In the genomic region with DNA sequence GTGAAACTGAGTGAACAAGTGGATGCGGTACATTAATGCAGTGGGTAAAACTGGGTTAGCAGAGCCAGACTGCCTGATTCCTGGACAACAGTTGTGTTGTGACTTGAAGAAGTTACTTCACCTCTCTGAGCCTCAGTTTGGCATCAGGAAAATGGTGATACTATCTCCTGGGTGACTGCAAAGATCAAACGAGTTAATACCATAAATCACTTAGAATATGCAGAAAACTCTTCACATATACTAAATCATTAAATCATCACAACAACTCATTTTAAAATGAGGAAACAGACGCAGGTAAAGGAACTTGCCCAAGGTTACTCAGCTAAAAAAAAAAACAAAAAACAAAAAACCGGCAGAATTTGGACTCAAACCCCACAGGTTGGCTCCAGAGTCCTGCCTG, we compare ENCODE assay signal across 8 cellular contexts. TPM values are rescaled to one million over a fixed set of nuclear protein-coding genes. Genes with fewer than 3 reads are reported as not detected.
A peak's percentile ranks its signal among the peaks of the same experiment; 100 is the strongest.
DNase-seq lines count a peak whose midpoint lies in the region; ATAC-seq, FAIRE-seq and TF ChIP-seq lines count a peak whose summit lies in the region.

No MANE protein-coding gene starts in this region.

- no peaks in the 10 kb centered on the region for H3K36me3 ChIP-seq in CD8-positive, alpha-beta T cell (ENCODE audit: insufficient read depth, low read length)
- H3K36me3 ChIP-seq in OCI-LY1 (ENCODE audit: insufficient read depth, low read length) (no peaks in the 10 kb centered on the region; the same call in 1 of the 2 replicates), endothelial cell of umbilical vein (ENCODE audit: control insufficient read depth in 2 of 2, extremely low read depth in 1 of 2, insufficient read depth in 2 of 2, low read length in 2 of 2) (peaks cover 0 to 2% of the 10 kb centered on the region in 2 experiments), osteoblast (ENCODE audit: insufficient read depth, low read length) (no peaks in the 10 kb centered on the region)

- H2AFZ ChIP-seq in OCI-LY1 (ENCODE audit: low read length) (no peak overlapping the region), endothelial cell of umbilical vein (ENCODE audit: low read depth, low read length) (peak overlapping the region; percentile 87), osteoblast (ENCODE audit: low read length) (no peak overlapping the region)

- DNase-seq in CD8-positive, alpha-beta T cell: no peak
- DNase-seq in endothelial cell of umbilical vein (ENCODE audit: low read depth, low spot score): no peak
- no peak for DNase-seq in osteoblast (ENCODE audit: insufficient read length, low spot score, missing footprints)
- no peak for DNase-seq in NCI-H2107 (lab: John Stamatoyannopoulos, UW)
- no peak for DNase-seq in NCI-H345 (lab: John Stamatoyannopoulos, UW)
- DNase-seq in OCI-M2 (lab: John Stamatoyannopoulos, UW; ENCODE audit: unreplicated experiment): no peak
- no peak for DNase-seq in activated CD4-positive, alpha-beta T cell treated with anti-CD3 and anti-CD28 coated beads, Interleukin-2, amount 50 U/mL, for 4 hours

- intact Hi-C loops in CD8-positive, alpha-beta T cell (cut with DNase I, micrococcal nuclease): loop anchor here (1.0 to 2.0 kb wide), 5 partner anchors 13 to 775 kb away; a partner anchor contains a TSS
- intact Hi-C loops in endothelial cell of umbilical vein (cut with micrococcal nuclease): loop anchor here (1.0 to 2.0 kb wide), 2 partner anchors 41 to 71 kb away; no protein-coding TSS in a partner anchor

- peaks cover 16% of the 10 kb centered on the region for H3K4me1 ChIP-seq in CD8-positive, alpha-beta T cell (ENCODE audit: insufficient read depth, low read length)
- H3K4me1 ChIP-seq in OCI-LY1 (ENCODE audit: insufficient read depth, low read length, severe bottlenecking) (peaks cover 13% of the 10 kb centered on the region), endothelial cell of umbilical vein (ENCODE audit: control insufficient read depth, extremely low read depth, insufficient read depth, low read length) (peaks cover 16% of the 10 kb centered on the region), osteoblast (ENCODE audit: insufficient read depth, low read length) (peaks cover 28% of the 10 kb centered on the region)

- H3K4me3 Mint-ChIP-seq in CD8-positive, alpha-beta T cell: peak overlapping the region; percentile 94

- peaks cover 21% of the 10 kb centered on the region for H3K36me3 Mint-ChIP-seq in CD8-positive, alpha-beta T cell

- no peak for ATAC-seq in CD8-positive, alpha-beta T cell

- H3K27me3 ChIP-seq in CD8-positive, alpha-beta T cell (ENCODE audit: insufficient read depth, low read length): no peaks in the 10 kb centered on the region
- H3K27me3 ChIP-seq in OCI-LY1 (ENCODE audit: insufficient read depth, low read length): no peaks in the 10 kb centered on the region
- H3K27me3 ChIP-seq in endothelial cell of umbilical vein (ENCODE audit: control insufficient read depth in 2 of 2, insufficient read depth in 2 of 2, low read length in 2 of 2): no peaks in the 10 kb centered on the region
- no peaks in the 10 kb centered on the region for H3K27me3 ChIP-seq in osteoblast (ENCODE audit: insufficient read depth, low read length)

- no peaks in the 10 kb centered on the region for H3K9me2 ChIP-seq in OCI-LY1 (ENCODE audit: low read depth, low read length)

- H3K9me3 Mint-ChIP-seq in CD8-positive, alpha-beta T cell: no peaks in the 10 kb centered on the region

- no peak overlapping the region for H3K27ac ChIP-seq in CD8-positive, alpha-beta T cell (ENCODE audit: low read depth, low read length)
- H3K27ac ChIP-seq in OCI-LY1 (ENCODE audit: low read depth, low read length, poor library complexity, severe bottlenecking) (no peak overlapping the region), endothelial cell of umbilical vein (ENCODE audit: insufficient read depth, low read depth, low read length) (peak overlapping the region; percentile 68), osteoblast (ENCODE audit: low read depth, low read length) (peak overlapping the region; percentile 84)

- peaks cover 43% of the 10 kb centered on the region for H3K4me1 Mint-ChIP-seq in CD8-positive, alpha-beta T cell (ENCODE audit: low read depth)

- no peak for TF ChIP-seq CTCF in CD8-positive, alpha-beta T cell (IDR thresholded peaks at IDR 0.05)
- TF ChIP-seq CTCF in OCI-LY1 (IDR thresholded peaks at IDR 0.05; ENCODE audit: low read length) (no peak), endothelial cell of umbilical vein (IDR thresholded peaks at IDR 0.05; ENCODE audit: extremely low read depth in 1 of 2, insufficient read depth in 1 of 2, low read depth in 1 of 2, low read length in 2 of 2) (no peak), osteoblast (IDR thresholded peaks at IDR 0.05; ENCODE audit: extremely low read depth, low read depth, low read length) (no peak)

- no peaks in the 10 kb centered on the region for H3K9me1 ChIP-seq in endothelial cell of umbilical vein (replicated peaks; ENCODE audit: control insufficient read depth, extremely low read depth, insufficient read depth, low read length)

- BruUV-seq in endothelial cell of umbilical vein (replicated peaks; lab: Mats Ljungman, UMichigan): no TSS peak

- H3K79me2 ChIP-seq in OCI-LY1 (ENCODE audit: insufficient read depth, low read length) (no peaks in the 10 kb centered on the region), endothelial cell of umbilical vein (ENCODE audit: control insufficient read depth, insufficient read depth, low read length) (no peaks in the 10 kb centered on the region), osteoblast (ENCODE audit: insufficient read depth, low read length) (peaks cover 15% of the 10 kb centered on the region)

- no peak for TF ChIP-seq POLR2A in endothelial cell of umbilical vein (IDR thresholded peaks at IDR 0.05; ENCODE audit: low read depth, low read length)

- no peaks in the 10 kb centered on the region for H3F3A ChIP-seq in OCI-LY1 (ENCODE audit: insufficient read depth, low read length)

- H3K27ac Mint-ChIP-seq in CD8-positive, alpha-beta T cell: no peak overlapping the region

- CTCF ChIA-PET in CD8-positive, alpha-beta T cell (lab: Charles Lee): interaction anchor here (0.9 to 1.0 kb wide), 2 partner anchors 66 to 118 kb away, joined by 3 read pairs; no protein-coding TSS in a partner anchor
- CTCF ChIA-PET in endothelial cell of umbilical vein (lab: Charles Lee): interaction anchor here (0.7 to 2.4 kb wide), 5 partner anchors 20 to 119 kb away, joined by 3 to 7 read pairs (median 5); a partner anchor contains a TSS

- peak overlapping the region; percentile 82 for H3K9ac ChIP-seq in OCI-LY1 (ENCODE audit: low read length)
- H3K9ac ChIP-seq in endothelial cell of umbilical vein (replicated peaks; ENCODE audit: extremely low read depth, insufficient read depth, low read length): peak overlapping the region; percentile 61

- H3K9me3 ChIP-seq in CD8-positive, alpha-beta T cell (ENCODE audit: low read length): no peaks in the 10 kb centered on the region
- H3K9me3 ChIP-seq in OCI-LY1 (ENCODE audit: low read length) (no peaks in the 10 kb centered on the region), endothelial cell of umbilical vein (replicated peaks; ENCODE audit: control insufficient read depth, insufficient read depth, low read length) (no peaks in the 10 kb centered on the region), osteoblast (ENCODE audit: low read depth, low read length) (no peaks in the 10 kb centered on the region)

- dilution Hi-C loops in endothelial cell of umbilical vein (cut with MboI; ENCODE audit: extremely low pct_ligation_motif_present, low sequenced_read_pairs): no loop called here

- H4K20me1 ChIP-seq in OCI-LY1 (ENCODE audit: insufficient read depth, low read length) (no peaks in the 10 kb centered on the region), endothelial cell of umbilical vein (replicated peaks; ENCODE audit: control insufficient read depth, extremely low read depth, insufficient read depth, low read length) (no peaks in the 10 kb centered on the region), osteoblast (ENCODE audit: insufficient read depth, low read length) (no peaks in the 10 kb centered on the region)

- POLR2A ChIA-PET in CD8-positive, alpha-beta T cell (lab: Charles Lee): interaction anchor here (1.1 to 3.2 kb wide), 3 partner anchors 9 to 30 kb away, joined by 3 to 14 read pairs (median 4); a partner anchor contains a TSS
- POLR2A ChIA-PET in endothelial cell of umbilical vein (lab: Charles Lee): interaction anchor here (1.2 to 2.7 kb wide), 3 partner anchors 9 to 30 kb away, joined by 3 to 21 read pairs (median 6); a partner anchor contains a TSS

- FAIRE-seq in endothelial cell of umbilical vein (lab: Jason Lieb, UNC): no peak

- H3K27me3 Mint-ChIP-seq in CD8-positive, alpha-beta T cell (ENCODE audit: low read depth): no peaks in the 10 kb centered on the region

- H3K4me2 ChIP-seq in OCI-LY1 (ENCODE audit: low read length) (peak overlapping the region; percentile 88), endothelial cell of umbilical vein (ENCODE audit: insufficient read depth, low read length) (peak overlapping the region; percentile 82), osteoblast (ENCODE audit: insufficient read depth, low read length) (peak overlapping the region; percentile 91)

- H3K4me3 ChIP-seq in CD8-positive, alpha-beta T cell (ENCODE audit: low read depth, low read length): peak overlapping the region; percentile 89
- peak overlapping the region; percentile 89 for H3K4me3 ChIP-seq in OCI-LY1 (ENCODE audit: low read depth, low read length, poor library complexity, severe bottlenecking)
- peak overlapping the region; percentile 62 to 79 (median 78) for H3K4me3 ChIP-seq in endothelial cell of umbilical vein (replicated peaks in 1 of 3; ENCODE audit: insufficient read depth in 1 of 3, low read depth in 1 of 3, low read length in 3 of 3)
- H3K4me3 ChIP-seq in osteoblast (ENCODE audit: insufficient read depth, low read length): peak overlapping the region; percentile 82

RNA-seq across cellular contexts. Expression of a gene that starts 0.8 kb away (rescaled TPM):
- total RNA-seq in CD8-positive, alpha-beta T cell: 1 to 10 TPM; 3.1 to 4.1 TPM
- 6.7 and 9.6 TPM in 2 replicates for total RNA-seq in endothelial cell of umbilical vein
- 2.2 and 3.4 TPM in 2 replicates for polyA plus RNA-seq in endothelial cell of umbilical vein
- 3.7 and 4.3 TPM in 2 replicates for polyA plus RNA-seq in endothelial cell of umbilical vein (2011; cell fraction: cytosol; rRNA removed)
- polyA plus RNA-seq in endothelial cell of umbilical vein (2011; cell fraction: nucleus; rRNA removed): 15.2 and 20.1 TPM in 2 replicates
- 7.6 and 9.2 TPM in 2 replicates for polyA plus RNA-seq in endothelial cell of umbilical vein (2012)
- 3.3 and 4.6 TPM in 2 replicates for polyA minus RNA-seq in endothelial cell of umbilical vein
- polyA minus RNA-seq in endothelial cell of umbilical vein (2011; cell fraction: cytosol; rRNA and poly(A)+ RNA removed): 1.7 TPM
- polyA minus RNA-seq in endothelial cell of umbilical vein (2011; cell fraction: nucleus; rRNA and poly(A)+ RNA removed): 6.0 and 6.7 TPM in 2 replicates
- 3.6 and 3.8 TPM in 2 replicates for total RNA-seq in osteoblast

RNA-seq across cellular contexts. Expression of a gene that starts 30.4 kb away (rescaled TPM):
- 10 to 100 TPM; 34.3 to 35.3 TPM for total RNA-seq in CD8-positive, alpha-beta T cell
- total RNA-seq in endothelial cell of umbilical vein (68.8 and 72.5 TPM in 2 replicates), osteoblast (125 and 130 TPM in 2 replicates)
- 15.7 and 22.5 TPM in 2 replicates for polyA plus RNA-seq in endothelial cell of umbilical vein
- 23.6 and 26.5 TPM in 2 replicates for polyA plus RNA-seq in endothelial cell of umbilical vein (2011; cell fraction: cytosol; rRNA removed)
- polyA plus RNA-seq in endothelial cell of umbilical vein (2011; cell fraction: nucleus; rRNA removed): 41.3 and 45.2 TPM in 2 replicates
- polyA plus RNA-seq in endothelial cell of umbilical vein (2012): 54.3 and 64.4 TPM in 2 replicates
- polyA minus RNA-seq in endothelial cell of umbilical vein: 68.1 and 74.1 TPM in 2 replicates
- 28.9 TPM for polyA minus RNA-seq in endothelial cell of umbilical vein (2011; cell fraction: cytosol; rRNA and poly(A)+ RNA removed)
- polyA minus RNA-seq in endothelial cell of umbilical vein (2011; cell fraction: nucleus; rRNA and poly(A)+ RNA removed): 47.7 and 51.8 TPM in 2 replicates

Comparison
In these comparisons a context has a peak if more than half of its experiments do, and no peak if none do; other contexts are left out.
1. H3K27ac ChIP-seq: peak in endothelial cell of umbilical vein (single experiment) and osteoblast (single experiment); none in CD8-positive, alpha-beta T cell (single experiment) and OCI-LY1 (single experiment).
2. Peak in every context shown above with its lines, with median percentiles within 50 percentile points of each other: H3K4me3 ChIP-seq and H3K4me2 ChIP-seq.